In the genomic region with DNA sequence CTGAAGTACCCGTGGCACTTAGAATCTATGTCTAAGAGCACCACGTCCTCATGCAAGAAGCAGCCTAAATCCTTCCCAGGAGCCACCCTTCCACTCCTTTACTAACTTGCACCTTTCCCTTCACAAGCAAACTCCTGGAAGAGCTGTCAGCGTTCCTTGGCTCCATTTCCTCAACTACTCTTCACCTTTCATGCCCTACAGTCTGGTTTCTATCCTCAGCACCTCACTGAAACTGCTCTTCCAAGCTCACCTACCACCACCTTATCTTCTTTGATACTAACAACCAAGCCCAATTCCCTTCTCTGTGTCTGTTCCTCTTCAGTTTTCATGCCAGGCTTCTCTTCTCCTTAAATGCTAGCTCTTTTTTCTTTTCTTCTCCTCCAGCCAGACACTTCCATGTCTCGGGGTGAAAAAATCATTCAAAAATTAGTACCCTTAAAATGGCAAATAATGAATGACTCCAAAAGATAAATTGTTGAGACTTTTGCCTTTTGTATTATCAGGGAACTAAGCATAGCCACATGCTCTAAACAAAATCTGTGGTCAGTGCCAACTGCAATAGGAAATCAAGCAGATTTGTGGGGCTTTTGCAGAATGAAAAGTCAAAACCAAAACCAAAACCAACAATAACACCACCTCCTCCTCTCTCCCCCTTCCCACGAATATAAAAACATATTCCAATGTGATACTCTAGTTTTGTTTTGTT, we compare ENCODE assay signal across 18 cellular contexts.
DNase-seq lines count a peak whose midpoint lies in the region; ATAC-seq lines count a peak whose summit lies in the region.
"Had no signal": no experiment of that assay in that cellular context is flagged by ENCODE, and none has a peak within 500 bp of the region (broad histone marks: within the 10 kb centered on the region; RNA-seq: fewer than 3 reads in every experiment).

No MANE protein-coding gene starts in this region.

- no peaks in the 10 kb centered on the region for H3K9me3 ChIP-seq in naive thymus-derived CD4-positive, alpha-beta T cell (ENCODE audit: control insufficient read depth in 2 of 3, low read length in 3 of 3)
- H3K9me3 ChIP-seq: colonic mucosa had no signal

- ATAC-seq in stimulated activated naive CD8-positive, alpha-beta T cell treated with anti-CD3 and anti-CD28 coated beads, Interleukin-15, amount 100 ng/mL, for 72 hours: no peak
- peak; percentile 46 for ATAC-seq in HG02973 (IDR thresholded peaks at IDR 0.05; ENCODE audit: unreplicated experiment)
- ATAC-seq in stimulated activated naive B cell treated with anti-CD40 and anti-IgM and Interleukin-4, amounts not matched to agents 10 μg/mL and 1 μg/mL and 100 μg/mL, for 72 hours (replicated peaks): peak in 1 of 2 donors; percentile 34
- no peak for ATAC-seq in naive thymus-derived CD4-positive, alpha-beta T cell

- H3K27ac Mint-ChIP-seq in stimulated activated naive CD8-positive, alpha-beta T cell treated with anti-CD3 and anti-CD28 coated beads, Interleukin-15, Interleukin-2, amounts not matched to agents 100 ng/mL and 50 ng/mL, for 24 hours: peak overlapping the region; percentile 32
- H3K27ac Mint-ChIP-seq in stimulated activated naive CD8-positive, alpha-beta T cell treated with anti-CD3 and anti-CD28 coated beads, Interleukin-15, amount 100 ng/mL, for 72 hours: peak overlapping the region in 1 of 2 donors; percentile 63
- peak overlapping the region; percentile 0 for H3K27ac Mint-ChIP-seq in activated T-helper 2 cell treated with anti-CD3 and anti-CD28 coated beads, Interferon-gamma antibody, Interleukin-2, Interleukin-4, amounts not matched to agents 10 μg/mL and 5 μg/mL and 100 μg/mL, durations not matched to agents 14 hours and 24 hours and 36 hours
- peak overlapping the region; percentile 48 for H3K27ac Mint-ChIP-seq in stimulated activated naive B cell treated with anti-CD40 and anti-IgM and Interleukin-4, amounts not matched to agents 10 μg/mL and 1 μg/mL and 100 μg/mL, for 72 hours
- peak overlapping the region in 2 of 9 donors; percentile 13 to 61 for H3K27ac Mint-ChIP-seq in naive thymus-derived CD4-positive, alpha-beta T cell
- H3K27ac Mint-ChIP-seq: activated B cell treated with CpG ODN at 0.5 μM for 24 hours had no signal

- H3K36me3 ChIP-seq in naive thymus-derived CD4-positive, alpha-beta T cell (ENCODE audit: control insufficient read depth in 2 of 3, insufficient read depth in 3 of 3, low read length in 3 of 3): no peaks in the 10 kb centered on the region
- H3K36me3 ChIP-seq: adrenal gland, colonic mucosa had no signal

- no peaks in the 10 kb centered on the region for H3K27me3 Mint-ChIP-seq in stimulated activated naive CD8-positive, alpha-beta T cell treated with anti-CD3 and anti-CD28 coated beads, Interleukin-15, Interleukin-2, amounts not matched to agents 100 ng/mL and 50 ng/mL, for 24 hours
- H3K27me3 Mint-ChIP-seq in stimulated activated naive CD8-positive, alpha-beta T cell treated with anti-CD3 and anti-CD28 coated beads, Interleukin-15, amount 100 ng/mL, for 72 hours: no peaks in the 10 kb centered on the region
- peaks cover 12% of the 10 kb centered on the region for H3K27me3 Mint-ChIP-seq in activated T-helper 2 cell treated with anti-CD3 and anti-CD28 coated beads, Interferon-gamma antibody, Interleukin-2, Interleukin-4, amounts not matched to agents 10 μg/mL and 5 μg/mL and 100 μg/mL, durations not matched to agents 14 hours and 24 hours and 36 hours (ENCODE audit: low read depth)
- no peaks in the 10 kb centered on the region for H3K27me3 Mint-ChIP-seq in stimulated activated naive B cell treated with anti-CD40 and anti-IgM and Interleukin-4, amounts not matched to agents 10 μg/mL and 1 μg/mL and 100 μg/mL, for 72 hours
- peaks cover 0 to 6% (median 4%) of the 10 kb centered on the region in 5 donors for H3K27me3 Mint-ChIP-seq in naive thymus-derived CD4-positive, alpha-beta T cell

- H3K27me3 ChIP-seq in naive thymus-derived CD4-positive, alpha-beta T cell (ENCODE audit: control insufficient read depth in 2 of 2, insufficient read depth in 2 of 2, low read length in 2 of 2): no peaks in the 10 kb centered on the region
- H3K27me3 ChIP-seq: adrenal gland, colonic mucosa had no signal

- POLR2A ChIA-PET in naive thymus-derived CD4-positive, alpha-beta T cell (lab: Charles Lee): interaction anchor here (0.6 kb wide), 1 partner anchor 36 kb away, joined by 3 read pairs; no protein-coding TSS in a partner anchor

- DNase-seq in stimulated activated naive CD8-positive, alpha-beta T cell treated with anti-CD3 and anti-CD28 coated beads, Interleukin-15, amount 100 ng/mL, for 72 hours: no peak
- DNase-seq in activated T-helper 2 cell treated with anti-CD3 and anti-CD28 coated beads, Interferon-gamma antibody, Interleukin-2, Interleukin-4, amounts not matched to agents 10 μg/mL and 5 μg/mL and 100 μg/mL, durations not matched to agents 14 hours and 24 hours and 36 hours (ENCODE audit: low spot score): no peak
- DNase-seq in stimulated activated naive B cell treated with anti-CD40 and anti-IgM and Interleukin-4, amounts not matched to agents 10 μg/mL and 1 μg/mL and 100 μg/mL, for 72 hours: no peak
- DNase-seq in naive thymus-derived CD4-positive, alpha-beta T cell: no peak
- DNase-seq in stimulated activated CD4-positive, alpha-beta T cell treated with anti-CD3 and anti-CD28 coated beads, Interleukin-1b, Interleukin-23, amount 100 ng/mL, for 48 hours: no peak
- no peak for DNase-seq in NCI-H2081 treated with DMSO at 0.1 percent for 48 hours (lab: John Stamatoyannopoulos, UW)
- DNase-seq: activated B cell treated with CpG ODN at 0.5 μM for 24 hours; adrenal gland; colonic mucosa; GM23248; head of caudate nucleus; kidney glomerular epithelial cell; NCI-H1048; PC-9; stimulated activated CD4-positive, alpha-beta T cell treated with anti-CD3 and anti-CD28 coated beads, Interleukin-2, amount 100 ng/mL, for 24 hours; trophoblast cell had no signal

- no peak overlapping the region for H3K4me3 Mint-ChIP-seq in stimulated activated naive CD8-positive, alpha-beta T cell treated with anti-CD3 and anti-CD28 coated beads, Interleukin-15, Interleukin-2, amounts not matched to agents 100 ng/mL and 50 ng/mL, for 24 hours
- H3K4me3 Mint-ChIP-seq in stimulated activated naive CD8-positive, alpha-beta T cell treated with anti-CD3 and anti-CD28 coated beads, Interleukin-15, amount 100 ng/mL, for 72 hours: no peak overlapping the region
- peak overlapping the region; percentile 32 for H3K4me3 Mint-ChIP-seq in activated T-helper 2 cell treated with anti-CD3 and anti-CD28 coated beads, Interferon-gamma antibody, Interleukin-2, Interleukin-4, amounts not matched to agents 10 μg/mL and 5 μg/mL and 100 μg/mL, durations not matched to agents 14 hours and 24 hours and 36 hours (ENCODE audit: low read depth)
- no peak overlapping the region for H3K4me3 Mint-ChIP-seq in stimulated activated naive B cell treated with anti-CD40 and anti-IgM and Interleukin-4, amounts not matched to agents 10 μg/mL and 1 μg/mL and 100 μg/mL, for 72 hours
- peak overlapping the region in 1 of 10 donors; percentile 13 for H3K4me3 Mint-ChIP-seq in naive thymus-derived CD4-positive, alpha-beta T cell
- H3K4me3 Mint-ChIP-seq: activated B cell treated with CpG ODN at 0.5 μM for 24 hours had no signal

- H3K36me3 Mint-ChIP-seq in stimulated activated naive CD8-positive, alpha-beta T cell treated with anti-CD3 and anti-CD28 coated beads, Interleukin-15, Interleukin-2, amounts not matched to agents 100 ng/mL and 50 ng/mL, for 24 hours (ENCODE audit: low read depth): no peaks in the 10 kb centered on the region
- no peaks in the 10 kb centered on the region for H3K36me3 Mint-ChIP-seq in activated T-helper 2 cell treated with anti-CD3 and anti-CD28 coated beads, Interferon-gamma antibody, Interleukin-2, Interleukin-4, amounts not matched to agents 10 μg/mL and 5 μg/mL and 100 μg/mL, durations not matched to agents 14 hours and 24 hours and 36 hours (ENCODE audit: low read depth)
- peaks cover 0 to 4% of the 10 kb centered on the region in 2 donors for H3K36me3 Mint-ChIP-seq in stimulated activated naive B cell treated with anti-CD40 and anti-IgM and Interleukin-4, amounts not matched to agents 10 μg/mL and 1 μg/mL and 100 μg/mL, for 72 hours
- H3K36me3 Mint-ChIP-seq in naive thymus-derived CD4-positive, alpha-beta T cell: no peaks in the 10 kb centered on the region

- no peak overlapping the region for H3K4me3 ChIP-seq in naive thymus-derived CD4-positive, alpha-beta T cell (ENCODE audit: low read length)
- H3K4me3 ChIP-seq: adrenal gland, colonic mucosa, GM23248, PC-9 had no signal

- peaks cover 15% of the 10 kb centered on the region for H3K4me1 Mint-ChIP-seq in stimulated activated naive CD8-positive, alpha-beta T cell treated with anti-CD3 and anti-CD28 coated beads, Interleukin-15, Interleukin-2, amounts not matched to agents 100 ng/mL and 50 ng/mL, for 24 hours (ENCODE audit: low read depth)
- H3K4me1 Mint-ChIP-seq in stimulated activated naive CD8-positive, alpha-beta T cell treated with anti-CD3 and anti-CD28 coated beads, Interleukin-15, amount 100 ng/mL, for 72 hours: peaks cover 14% of the 10 kb centered on the region
- H3K4me1 Mint-ChIP-seq in activated T-helper 2 cell treated with anti-CD3 and anti-CD28 coated beads, Interferon-gamma antibody, Interleukin-2, Interleukin-4, amounts not matched to agents 10 μg/mL and 5 μg/mL and 100 μg/mL, durations not matched to agents 14 hours and 24 hours and 36 hours (ENCODE audit: low read depth): peaks cover 26% of the 10 kb centered on the region
- H3K4me1 Mint-ChIP-seq in stimulated activated naive B cell treated with anti-CD40 and anti-IgM and Interleukin-4, amounts not matched to agents 10 μg/mL and 1 μg/mL and 100 μg/mL, for 72 hours: peaks cover 6 to 7% of the 10 kb centered on the region in 2 donors
- peaks cover 0 to 19% (median 9%) of the 10 kb centered on the region in 7 donors for H3K4me1 Mint-ChIP-seq in naive thymus-derived CD4-positive, alpha-beta T cell

- intact Hi-C loops in activated T-helper 2 cell treated with anti-CD3 and anti-CD28 coated beads, Interferon-gamma antibody, Interleukin-2, Interleukin-4, amounts not matched to agents 10 μg/mL and 5 μg/mL and 100 μg/mL, durations not matched to agents 14 hours and 24 hours and 36 hours (cut with micrococcal nuclease): no loop called here
- intact Hi-C loops in naive thymus-derived CD4-positive, alpha-beta T cell (cut with micrococcal nuclease): no loop called here

- no peaks in the 10 kb centered on the region for H3K4me1 ChIP-seq in naive thymus-derived CD4-positive, alpha-beta T cell (ENCODE audit: control insufficient read depth in 2 of 2, insufficient read depth in 2 of 2, low read length in 2 of 2)
- H3K4me1 ChIP-seq: adrenal gland, colonic mucosa had no signal

- no peak overlapping the region for H3K27ac ChIP-seq in naive thymus-derived CD4-positive, alpha-beta T cell (ENCODE audit: low read depth, low read length)
- H3K27ac ChIP-seq: adrenal gland, colonic mucosa, GM23248, PC-9 had no signal

- CTCF ChIA-PET in naive thymus-derived CD4-positive, alpha-beta T cell (lab: Charles Lee): no interaction called here

- no peaks in the 10 kb centered on the region for H3K9me3 Mint-ChIP-seq in stimulated activated naive CD8-positive, alpha-beta T cell treated with anti-CD3 and anti-CD28 coated beads, Interleukin-15, Interleukin-2, amounts not matched to agents 100 ng/mL and 50 ng/mL, for 24 hours
- peaks cover 5 to 12% of the 10 kb centered on the region in 2 donors for H3K9me3 Mint-ChIP-seq in stimulated activated naive CD8-positive, alpha-beta T cell treated with anti-CD3 and anti-CD28 coated beads, Interleukin-15, amount 100 ng/mL, for 72 hours
- peaks cover 5% of the 10 kb centered on the region for H3K9me3 Mint-ChIP-seq in activated T-helper 2 cell treated with anti-CD3 and anti-CD28 coated beads, Interferon-gamma antibody, Interleukin-2, Interleukin-4, amounts not matched to agents 10 μg/mL and 5 μg/mL and 100 μg/mL, durations not matched to agents 14 hours and 24 hours and 36 hours
- H3K9me3 Mint-ChIP-seq in stimulated activated naive B cell treated with anti-CD40 and anti-IgM and Interleukin-4, amounts not matched to agents 10 μg/mL and 1 μg/mL and 100 μg/mL, for 72 hours: peaks cover 8 to 9% of the 10 kb centered on the region in 2 donors
- H3K9me3 Mint-ChIP-seq in naive thymus-derived CD4-positive, alpha-beta T cell: peaks cover 0 to 18% (median 5%) of the 10 kb centered on the region in 11 donors
